ENCODE assay signal across 22 cellular contexts in the genomic region with DNA sequence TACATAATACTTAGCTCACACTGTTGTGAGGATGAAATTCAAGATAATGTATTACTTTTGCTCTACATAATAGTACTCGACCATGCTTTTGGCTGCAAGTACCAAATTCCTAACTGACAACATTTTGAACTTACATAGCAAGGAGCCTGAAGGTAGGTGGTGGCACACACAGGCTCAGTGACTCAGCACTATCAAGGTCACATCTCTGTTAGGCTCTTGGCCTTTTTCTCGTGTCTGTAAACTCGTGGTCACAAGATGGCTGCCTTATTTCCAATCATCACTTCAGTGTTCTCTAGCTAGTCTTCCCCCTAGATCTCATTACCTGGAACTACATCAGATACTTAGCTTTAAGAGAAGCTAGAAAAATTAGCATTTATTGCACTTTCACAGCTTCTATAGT.
"Had no signal": no experiment of that assay in that cellular context is flagged by ENCODE, and none has a peak within 500 bp of the region (broad histone marks: within the 10 kb centered on the region; RNA-seq: fewer than 3 reads in every experiment).

No MANE protein-coding gene starts in this region.

- H3K9ac ChIP-seq: parathyroid adenoma had no signal

- H3K9me3 ChIP-seq: esophagus muscularis mucosa, gastrocnemius medialis, heart right ventricle, prostate gland, spleen, testis, transverse colon had no signal

- H3K4me3 Mint-ChIP-seq: naive thymus-derived CD4-positive, alpha-beta T cell; nephron progenitor cell; stimulated activated memory B cell treated with anti-CD40 and anti-IgM and Interleukin-4, amounts not matched to agents 10 μg/mL and 1 μg/mL and 100 μg/mL, for 72 hours; stimulated activated naive CD8-positive, alpha-beta T cell treated with anti-CD3 and anti-CD28 coated beads, Interleukin-15, amount 100 ng/mL, for 72 hours had no signal

- H3K79me2 ChIP-seq: parathyroid adenoma had no signal

- ATAC-seq: gastrocnemius medialis; heart right ventricle; naive thymus-derived CD4-positive, alpha-beta T cell; sciatic nerve; stimulated activated memory B cell treated with anti-CD40 and anti-IgM and Interleukin-4, amounts not matched to agents 10 μg/mL and 1 μg/mL and 100 μg/mL, for 72 hours; stimulated activated naive CD8-positive, alpha-beta T cell treated with anti-CD3 and anti-CD28 coated beads, Interleukin-15, amount 100 ng/mL, for 72 hours had no signal

- H3K27ac Mint-ChIP-seq: naive thymus-derived CD4-positive, alpha-beta T cell; nephron progenitor cell; stimulated activated memory B cell treated with anti-CD40 and anti-IgM and Interleukin-4, amounts not matched to agents 10 μg/mL and 1 μg/mL and 100 μg/mL, for 72 hours; stimulated activated naive CD8-positive, alpha-beta T cell treated with anti-CD3 and anti-CD28 coated beads, Interleukin-15, amount 100 ng/mL, for 72 hours had no signal

- H3K27ac ChIP-seq: epithelial cell of prostate, esophagus muscularis mucosa, gastrocnemius medialis, heart right ventricle, parathyroid adenoma, prostate gland, spleen, testis, transverse colon had no signal

- H3K9me3 Mint-ChIP-seq: naive thymus-derived CD4-positive, alpha-beta T cell; nephron progenitor cell; stimulated activated memory B cell treated with anti-CD40 and anti-IgM and Interleukin-4, amounts not matched to agents 10 μg/mL and 1 μg/mL and 100 μg/mL, for 72 hours; stimulated activated naive CD8-positive, alpha-beta T cell treated with anti-CD3 and anti-CD28 coated beads, Interleukin-15, amount 100 ng/mL, for 72 hours had no signal

- H3K36me3 Mint-ChIP-seq: naive thymus-derived CD4-positive, alpha-beta T cell; stimulated activated memory B cell treated with anti-CD40 and anti-IgM and Interleukin-4, amounts not matched to agents 10 μg/mL and 1 μg/mL and 100 μg/mL, for 72 hours had no signal

- H3K36me3 ChIP-seq: esophagus muscularis mucosa, gastrocnemius medialis, heart right ventricle, prostate gland, spleen, transverse colon had no signal

- H3K4me3 ChIP-seq: esophagus muscularis mucosa, gastrocnemius medialis, heart right ventricle, prostate gland, spleen, testis, transverse colon had no signal

- H3K27me3 Mint-ChIP-seq: naive thymus-derived CD4-positive, alpha-beta T cell; stimulated activated memory B cell treated with anti-CD40 and anti-IgM and Interleukin-4, amounts not matched to agents 10 μg/mL and 1 μg/mL and 100 μg/mL, for 72 hours; stimulated activated naive CD8-positive, alpha-beta T cell treated with anti-CD3 and anti-CD28 coated beads, Interleukin-15, amount 100 ng/mL, for 72 hours had no signal

- FAIRE-seq: islet of Langerhans, urothelium cell line had no signal

- H2AFZ ChIP-seq: parathyroid adenoma had no signal

- H3K4me1 ChIP-seq: esophagus muscularis mucosa, gastrocnemius medialis, heart right ventricle, parathyroid adenoma, prostate gland, spleen, testis, transverse colon had no signal

- H3K27me3 ChIP-seq: esophagus muscularis mucosa, gastrocnemius medialis, heart right ventricle, spleen, testis, transverse colon had no signal

- DNase-seq: effector memory CD4-positive, alpha-beta T cell; gastrocnemius medialis; heart right ventricle; hypothalamus; kidney glomerular epithelial cell; naive thymus-derived CD4-positive, alpha-beta T cell; nephron progenitor cell; spleen; stimulated activated CD4-positive, alpha-beta T cell treated with anti-CD3 and anti-CD28 coated beads, Interleukin-15, amount 100 ng/mL, for 24 hours; stimulated activated CD4-positive, alpha-beta T cell treated with anti-CD3 and anti-CD28 coated beads, Interleukin-1b, Interleukin-23, amount 100 ng/mL, for 48 hours; stimulated activated CD4-positive, alpha-beta T cell treated with anti-CD3 and anti-CD28 coated beads, Interleukin-4, amount 100 ng/mL, for 24 hours; stimulated activated naive CD8-positive, alpha-beta T cell treated with anti-CD3 and anti-CD28 coated beads, Interleukin-15, amount 100 ng/mL, for 72 hours; testis; transverse colon had no signal

- H3K4me1 Mint-ChIP-seq: nephron progenitor cell; stimulated activated memory B cell treated with anti-CD40 and anti-IgM and Interleukin-4, amounts not matched to agents 10 μg/mL and 1 μg/mL and 100 μg/mL, for 72 hours; stimulated activated naive CD8-positive, alpha-beta T cell treated with anti-CD3 and anti-CD28 coated beads, Interleukin-15, amount 100 ng/mL, for 72 hours had no signal
